Comparison of ENCODE assay signal across 12 cellular contexts in genomic region chr18:63832470-63832869, GRCh38. TPM values are rescaled to one million over a fixed set of nuclear protein-coding genes. Genes with fewer than 3 reads are reported as not detected.
DNase-seq lines count a peak whose midpoint lies in the region; ATAC-seq, FAIRE-seq and TF ChIP-seq lines count a peak whose summit lies in the region.
"Had no signal": no experiment of that assay in that cellular context is flagged by ENCODE, and none has a peak within 500 bp of the region (broad histone marks: within the 10 kb centered on the region; RNA-seq: fewer than 3 reads in every experiment).

No MANE protein-coding gene starts in this region.

- no peaks in the 10 kb centered on the region for H3K36me3 Mint-ChIP-seq in osteocyte (ENCODE audit: unreplicated experiment)

- H2AFZ ChIP-seq in HepG2 (ENCODE audit: low read length): no peak overlapping the region

- no peak overlapping the region for H3K4me3 ChIP-seq in HepG2 (replicated peaks in 1 of 3; ENCODE audit: insufficient read depth in 1 of 3, low read depth in 2 of 3, low read length in 3 of 3)

- CTCF ChIA-PET in HepG2 (lab: Yijun Ruan, JAX; ENCODE audit: low intra/inter-chr PET ratio, low total read pairs): no interaction called here

- H3K27me3 Mint-ChIP-seq in osteocyte (ENCODE audit: unreplicated experiment): peaks cover 33% of the 10 kb centered on the region

- DNase-seq in epithelial cell of prostate (ENCODE audit: low read depth, low spot score) (peak; percentile 55), osteocyte (ENCODE audit: extremely low spot score, unreplicated experiment) (no peak), HepG2 (ENCODE audit: low spot score) (no peak), cerebellum (ENCODE audit: low spot score) (no peak)
- DNase-seq in activated effector memory CD4-positive, alpha-beta T cell treated with anti-CD3 and anti-CD28 coated beads, Interleukin-2, amount 50 U/mL, for 16 hours: no peak
- DNase-seq: aorta, NCI-H82 had no signal

- H3K27me3 ChIP-seq in HepG2 (ENCODE audit: control insufficient read depth in 1 of 2, insufficient read depth in 2 of 2, low read length in 2 of 2): no peaks in the 10 kb centered on the region

- H3K4me2 ChIP-seq in HepG2 (ENCODE audit: low read depth, low read length): no peak overlapping the region

- peak overlapping the region; percentile 62 for H3K27ac ChIP-seq in epithelial cell of prostate
- no peak overlapping the region for H3K27ac ChIP-seq in HepG2 (ENCODE audit: extremely low read length, insufficient read depth, low read length)
- H3K27ac ChIP-seq: HL-60 had no signal

- H3K9me3 ChIP-seq in HepG2 (ENCODE audit: low read length): no peaks in the 10 kb centered on the region

- H3K36me3 ChIP-seq in HepG2 (replicated peaks in 1 of 2; ENCODE audit: control insufficient read depth in 1 of 2, insufficient read depth in 2 of 2, low read length in 2 of 2): no peaks in the 10 kb centered on the region

- H3K27ac Mint-ChIP-seq in osteocyte (ENCODE audit: unreplicated experiment): no peak overlapping the region

- WGBS in HepG2 (ENCODE audit: low lambda C conversion rate): 0% methylated on average over 1 of the region's 1 CpG

- ATAC-seq in GM18502 (IDR thresholded peaks at IDR 0.05; ENCODE audit: poor library complexity, unreplicated experiment) (peak; percentile 70), GM21447 (IDR thresholded peaks at IDR 0.05; ENCODE audit: unreplicated experiment) (peak; percentile 48), HG03342 (IDR thresholded peaks at IDR 0.05; ENCODE audit: unreplicated experiment) (peak; percentile 65), HepG2 (no peak)

- TF ChIP-seq CTCF in osteocyte (IDR thresholded peaks at IDR 0.05): no peak
- no peak for TF ChIP-seq CTCF in HepG2 (CRISPR knock-in tag; IDR thresholded peaks at IDR 0.05)

- no peak for TF ChIP-seq RAD21 in HepG2 (CRISPR knock-in tag; IDR thresholded peaks at IDR 0.05)

- no peaks in the 10 kb centered on the region for H3K79me2 ChIP-seq in HepG2 (ENCODE audit: insufficient read depth, low read length)

- no peak overlapping the region for H3K4me3 Mint-ChIP-seq in osteocyte (ENCODE audit: unreplicated experiment)

- no peaks in the 10 kb centered on the region for H4K20me1 ChIP-seq in HepG2 (ENCODE audit: insufficient read depth, low read length)

- in situ Hi-C loops in HepG2 (cut with HindIII; ENCODE audit: extremely low pct_ligation_motif_present, low pct_unique_long_range_greater_than_20kb): loop anchor here (25.0 kb wide), 1 partner anchor 820 kb away; no protein-coding TSS in a partner anchor

- TF ChIP-seq POLR2A in HepG2 (IDR thresholded peaks at IDR 0.05; ENCODE audit: insufficient read depth in 1 of 2, low read depth in 2 of 2, low read length in 2 of 2): no peak

- BruUV-seq in HepG2 (replicated peaks; lab: Mats Ljungman, UMichigan): no TSS peak

- intact Hi-C loops in HepG2 (cut with micrococcal nuclease; ENCODE audit: unreplicated experiment): no loop called here

- H3K4me1 Mint-ChIP-seq in osteocyte (ENCODE audit: unreplicated experiment): peaks cover 2% of the 10 kb centered on the region

- TF ChIP-seq EP300 in HepG2 (IDR thresholded peaks at IDR 0.05; ENCODE audit: low read depth in 2 of 2, low read length in 2 of 2): no peak
- TF ChIP-seq EP300 in HepG2 (CRISPR knock-in tag; IDR thresholded peaks at IDR 0.05; ENCODE audit: borderline replicate concordance): no peak

- FAIRE-seq in HepG2 (lab: Jason Lieb, UNC): no peak
- FAIRE-seq: G401.6 had no signal

- no peaks in the 10 kb centered on the region for H3K4me1 ChIP-seq in HepG2 (ENCODE audit: insufficient read depth, low read length)

- POLR2A ChIA-PET in HepG2 (lab: Yijun Ruan, JAX): no interaction called here

- no peaks in the 10 kb centered on the region for H3K9me3 Mint-ChIP-seq in osteocyte (ENCODE audit: unreplicated experiment)

- H3K9ac ChIP-seq in HepG2 (ENCODE audit: insufficient read depth, low read depth, low read length): no peak overlapping the region

TF ChIP-seq in HepG2, 621 proteins besides CTCF, POLR2A, EP300 and RAD21:
- TF ChIP-seq HIVEP1 (CRISPR knock-in tag; IDR thresholded peaks at IDR 0.05) (no peak), NR2F1 (CRISPR knock-in tag; IDR thresholded peaks at IDR 0.05) (no peak), THAP9 (CRISPR knock-in tag; IDR thresholded peaks at IDR 0.05; ENCODE audit: borderline replicate concordance) (no peak), CC2D1A (CRISPR knock-in tag; IDR thresholded peaks at IDR 0.05) (no peak)

RNA-seq across cellular contexts. Expression of gene SERPINB2, which starts 55.0 kb away (rescaled TPM):
- not detected in 2 replicates for total RNA-seq in osteocyte
- total RNA-seq in HepG2 (2016; rRNA removed; fragmentation: Illumina TruSeq; extraction: Trizol): 0.10 and 0.11 TPM in 2 replicates
- not detected in 2 replicates for total RNA-seq in HepG2 (2016; cell fraction: cytosol; rRNA removed; fragmentation: Illumina TruSeq; extraction: Trizol; ENCODE audit: low read depth)
- 0.24 TPM in 1 of 2 replicates, not detected in the other for total RNA-seq in HepG2 (2016; cell fraction: insoluble cytoplasmic fraction; rRNA removed; fragmentation: Illumina TruSeq; extraction: Trizol)
- not detected in 2 replicates for total RNA-seq in HepG2 (2016; cell fraction: membrane; rRNA removed; fragmentation: Illumina TruSeq; extraction: Trizol)
- not detected in 2 replicates for total RNA-seq in HepG2 (2016; cell fraction: nucleus; rRNA removed; fragmentation: Illumina TruSeq; extraction: Trizol)
- polyA plus RNA-seq in HepG2 (2011; rRNA removed): 0.04 and 0.07 TPM in 2 replicates
- 0.04 and 0.08 TPM in 2 replicates for polyA plus RNA-seq in HepG2 (2011; cell fraction: cytosol; rRNA removed)
- polyA plus RNA-seq in HepG2 (2011; cell fraction: nucleus; rRNA removed): 0.09 TPM in 1 of 2 replicates, not detected in the other
- polyA plus RNA-seq in HepG2 (2012): not detected in 2 replicates
- polyA plus RNA-seq in HepG2 (2016; cell fraction: cytosol; fragmentation: Illumina TruSeq; extraction: Trizol; ENCODE audit: low read depth): not detected in 2 replicates
- polyA plus RNA-seq in HepG2 (2016; cell fraction: insoluble cytoplasmic fraction; fragmentation: Illumina TruSeq; extraction: Trizol; ENCODE audit: low read depth): 0.13 TPM in 1 of 2 replicates, not detected in the other
- polyA plus RNA-seq in HepG2 (2016; cell fraction: membrane; fragmentation: Illumina TruSeq; extraction: Trizol; ENCODE audit: low read depth): not detected in 2 replicates
- polyA plus RNA-seq in HepG2 (2016; cell fraction: nucleus; fragmentation: Illumina TruSeq; extraction: Trizol; ENCODE audit: insufficient read depth, low read depth): not detected in 2 replicates
- 0.49 TPM in 1 of 2 replicates, not detected in the other for polyA minus RNA-seq in HepG2 (2011; rRNA and poly(A)+ RNA removed; ENCODE audit: low replicate concordance)
- not detected in 2 replicates for polyA minus RNA-seq in HepG2 (2011; cell fraction: cytosol; rRNA and poly(A)+ RNA removed)
- polyA minus RNA-seq in HepG2 (2011; cell fraction: nucleus; rRNA and poly(A)+ RNA removed): not detected in 2 replicates
- total RNA-seq in cerebellum: not detected

RNA-seq across cellular contexts. Expression of gene SERPINB7, which starts 57.3 kb away (rescaled TPM):
- total RNA-seq in osteocyte (not detected in 2 replicates), HepG2 (2016; rRNA removed; fragmentation: Illumina TruSeq; extraction: Trizol) (not detected in 2 replicates), cerebellum (not detected)
- not detected in 2 replicates for total RNA-seq in HepG2 (2016; cell fraction: cytosol; rRNA removed; fragmentation: Illumina TruSeq; extraction: Trizol; ENCODE audit: low read depth)
- total RNA-seq in HepG2 (2016; cell fraction: insoluble cytoplasmic fraction; rRNA removed; fragmentation: Illumina TruSeq; extraction: Trizol): not detected in 2 replicates
- total RNA-seq in HepG2 (2016; cell fraction: membrane; rRNA removed; fragmentation: Illumina TruSeq; extraction: Trizol): not detected in 2 replicates
- not detected in 2 replicates for total RNA-seq in HepG2 (2016; cell fraction: nucleus; rRNA removed; fragmentation: Illumina TruSeq; extraction: Trizol)
- polyA plus RNA-seq in HepG2 (2011; rRNA removed): not detected in 2 replicates
- not detected in 2 replicates for polyA plus RNA-seq in HepG2 (2011; cell fraction: cytosol; rRNA removed)
- polyA plus RNA-seq in HepG2 (2011; cell fraction: nucleus; rRNA removed): not detected in 2 replicates
- polyA plus RNA-seq in HepG2 (2012): not detected in 2 replicates
- not detected in 2 replicates for polyA plus RNA-seq in HepG2 (2016; cell fraction: cytosol; fragmentation: Illumina TruSeq; extraction: Trizol; ENCODE audit: low read depth)
- polyA plus RNA-seq in HepG2 (2016; cell fraction: insoluble cytoplasmic fraction; fragmentation: Illumina TruSeq; extraction: Trizol; ENCODE audit: low read depth): not detected in 2 replicates
- polyA plus RNA-seq in HepG2 (2016; cell fraction: membrane; fragmentation: Illumina TruSeq; extraction: Trizol; ENCODE audit: low read depth): not detected in 2 replicates
- polyA plus RNA-seq in HepG2 (2016; cell fraction: nucleus; fragmentation: Illumina TruSeq; extraction: Trizol; ENCODE audit: insufficient read depth, low read depth): not detected in 2 replicates
- polyA minus RNA-seq in HepG2 (2011; rRNA and poly(A)+ RNA removed; ENCODE audit: low replicate concordance): not detected in 2 replicates
- not detected in 2 replicates for polyA minus RNA-seq in HepG2 (2011; cell fraction: cytosol; rRNA and poly(A)+ RNA removed)
- not detected in 2 replicates for polyA minus RNA-seq in HepG2 (2011; cell fraction: nucleus; rRNA and poly(A)+ RNA removed)
- total RNA-seq: aorta had no signal
- polyA plus RNA-seq: aorta had no signal
